16 cellular contexts compared by ENCODE assay signal in the genomic region with DNA sequence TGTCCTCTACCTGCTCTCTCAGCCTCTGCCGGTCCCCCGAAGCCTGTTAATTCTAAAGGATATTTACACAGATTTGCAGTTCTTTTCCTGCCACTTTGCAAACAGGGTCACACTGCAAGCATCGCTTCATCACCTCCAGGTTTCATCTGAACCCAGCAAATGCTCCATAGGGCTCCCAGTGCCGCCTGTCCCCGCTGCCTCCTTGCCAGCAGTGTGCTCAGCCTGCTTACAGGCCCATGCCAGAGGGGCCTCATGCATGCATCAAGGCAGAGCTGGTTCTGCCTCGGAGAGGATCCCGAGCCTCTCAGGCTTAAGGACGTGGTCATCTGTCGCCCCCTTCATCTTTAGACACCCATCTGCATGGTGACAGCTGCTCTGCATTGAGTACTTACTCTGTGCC. TPM values are rescaled to one million over a fixed set of nuclear protein-coding genes. Genes with fewer than 3 reads are reported as not detected.
"Had no signal": no experiment of that assay in that cellular context is flagged by ENCODE, and none has a peak within 500 bp of the region (broad histone marks: within the 10 kb centered on the region; RNA-seq: fewer than 3 reads in every experiment).

No MANE protein-coding gene starts in this region.

- H3K36me3 Mint-ChIP-seq: activated naive CD4-positive, alpha-beta T cell treated with anti-CD3 and anti-CD28 coated beads, Interleukin-2, amount 50 U/mL, for 72 hours; naive B cell had no signal

- H3K4me1 ChIP-seq: pancreas had no signal

- H3K4me3 ChIP-seq: adrenal gland, pancreas, right lobe of liver, stomach, thoracic aorta, upper lobe of right lung had no signal

- H3K27ac Mint-ChIP-seq: activated CD4-positive, alpha-beta T cell treated with anti-CD3 and anti-CD28 coated beads, Interleukin-2, amount 10 ng/mL, durations not matched to agents 7 days and 5 days; activated naive CD4-positive, alpha-beta T cell treated with anti-CD3 and anti-CD28 coated beads, Interleukin-2, amount 50 U/mL, for 72 hours; activated T-cell treated with anti-CD3 and anti-CD28 coated beads, Interleukin-2, amount 50 U/mL, for 72 hours; naive B cell had no signal

- H3K4me3 Mint-ChIP-seq: activated CD4-positive, alpha-beta T cell treated with anti-CD3 and anti-CD28 coated beads, Interleukin-2, amount 10 ng/mL, durations not matched to agents 7 days and 5 days; activated T-cell treated with anti-CD3 and anti-CD28 coated beads, Interleukin-2, amount 50 U/mL, for 72 hours; naive B cell had no signal

- H3K9me3 Mint-ChIP-seq: activated CD4-positive, alpha-beta T cell treated with anti-CD3 and anti-CD28 coated beads, Interleukin-2, amount 10 ng/mL, durations not matched to agents 7 days and 5 days; activated naive CD4-positive, alpha-beta T cell treated with anti-CD3 and anti-CD28 coated beads, Interleukin-2, amount 50 U/mL, for 72 hours; activated T-cell treated with anti-CD3 and anti-CD28 coated beads, Interleukin-2, amount 50 U/mL, for 72 hours; naive B cell had no signal

- H3K27me3 ChIP-seq: adrenal gland, pancreas, right lobe of liver, stomach had no signal

- DNase-seq: activated CD4-positive, alpha-beta T cell treated with anti-CD3 and anti-CD28 coated beads, Interleukin-2, amount 10 ng/mL, durations not matched to agents 7 days and 5 days; activated effector memory CD4-positive, alpha-beta T cell treated with anti-CD3 and anti-CD28 coated beads, Interleukin-2, amount 50 U/mL, for 16 hours; activated T-cell treated with anti-CD3 and anti-CD28 coated beads, Interleukin-2, amount 50 U/mL, for 72 hours; adrenal gland; mammary epithelial cell; naive B cell; right lobe of liver; small intestine; stimulated activated CD4-positive, alpha-beta T cell treated with anti-CD3 and anti-CD28 coated beads, Interleukin-15, amount 100 ng/mL, for 24 hours; stimulated activated CD4-positive, alpha-beta T cell treated with anti-CD3 and anti-CD28 coated beads, Interleukin-2, amount 100 ng/mL, for 48 hours; stomach; upper lobe of right lung had no signal

- H3K36me3 ChIP-seq: adrenal gland, pancreas, upper lobe of right lung had no signal

- H3K9me3 ChIP-seq: adrenal gland, pancreas, right lobe of liver, stomach, thoracic aorta, upper lobe of right lung had no signal

- H3K27ac ChIP-seq: pancreas, right lobe of liver, stomach, thoracic aorta, upper lobe of right lung had no signal

RNA-seq across cellular contexts. Expression of a gene that starts 10.5 kb away (rescaled TPM):
- total RNA-seq: activated CD4-positive, alpha-beta T cell treated with anti-CD3 and anti-CD28 coated beads, Interleukin-2, amount 10 ng/mL, durations not matched to agents 7 days and 5 days; T-helper 1 cell treated with Interleukin-12 subunit alpha and Interleukin-12 subunit beta and Interleukin-4 antibody, amounts not matched to agents 30 ng/mL and 1 ng/mL, for 36 hours had no signal
